ENCODE assay signal across 1 cellular context in genomic region chr16:68022728-68023537, GRCh38.
A peak's percentile ranks its signal among the peaks of the same experiment; 100 is the strongest.
TF ChIP-seq lines count a peak whose summit lies in the region.

Gene DDX28 (minus strand): TSS chr16:68023232. CDS start chr16:68023202, 30 bp downstream.
Gene DUS2 (plus strand): TSS chr16:68023284. CDS start chr16:68038024, 14,740 bp downstream.

TF ChIP-seq in GM12878, 131 proteins besides CTCF, POLR2A, EP300 and RAD21 (continued from another document and continues in another):
- TF ChIP-seq MLLT1 (IDR thresholded peaks at IDR 0.05), result peak; percentile 40; the same call in 1 of the 2 replicates
- TF ChIP-seq SP1 (IDR thresholded peaks at IDR 0.05; ENCODE audit: low read depth, low read length), result peak; percentile 81
- TF ChIP-seq NKRF (conservative IDR thresholded peaks at IDR 0.05), result peak; percentile 78; the same call in 1 of the 2 replicates
- peak; percentile 38 for TF ChIP-seq E4F1 (IDR thresholded peaks at IDR 0.05; ENCODE audit: borderline replicate concordance, partially characterized antibody)
- TF ChIP-seq MTA3 (IDR thresholded peaks at IDR 0.05; ENCODE audit: borderline replicate concordance, low read length), result no peak
- TF ChIP-seq ZNF274 (IDR thresholded peaks at IDR 0.05; ENCODE audit: insufficient read depth, insufficient read length), result no peak
- no peak; the same call in 1 of the 2 replicates for TF ChIP-seq PAX5 (IDR thresholded peaks at IDR 0.05; ENCODE audit: borderline replicate concordance, low read depth, low read length)
- TF ChIP-seq HCFC1 (IDR thresholded peaks at IDR 0.05; ENCODE audit: low read length), result peak; percentile 88
- no peak for TF ChIP-seq KAT2A (conservative IDR thresholded peaks at IDR 0.05; ENCODE audit: control insufficient read depth, low read depth, low read length)
- TF ChIP-seq ZBTB11 (CRISPR knock-in tag; IDR thresholded peaks at IDR 0.05), result peak; percentile 59
- no peak for TF ChIP-seq KLF5 (IDR thresholded peaks at IDR 0.05; ENCODE audit: partially characterized antibody)
- no peak for TF ChIP-seq ZSCAN29 (IDR thresholded peaks at IDR 0.05)
- TF ChIP-seq IRF3 (IDR thresholded peaks at IDR 0.05), result no peak
- 0 out of 2 replicates have a peak, but pooled peaks have one; percentile 6 for TF ChIP-seq ZBTB33 (IDR thresholded peaks at IDR 0.05)
- TF ChIP-seq ZNF207 (IDR thresholded peaks at IDR 0.05; ENCODE audit: borderline replicate concordance), result peak; percentile 72; the same call in 1 of the 2 replicates
- TF ChIP-seq E2F8 (IDR thresholded peaks at IDR 0.05; ENCODE audit: low read depth, partially characterized antibody), result peak; percentile 48
- peak; percentile 88 for TF ChIP-seq NR2C1 (IDR thresholded peaks at IDR 0.05)
- TF ChIP-seq IRF4 (IDR thresholded peaks at IDR 0.05; ENCODE audit: low read depth, low read length), result 0 out of 2 replicates have a peak, but pooled peaks have one; percentile 57
- TF ChIP-seq ZNF24 (IDR thresholded peaks at IDR 0.05), result peak; percentile 42; the same call in 1 of the 2 replicates
- TF ChIP-seq POU2F2 (IDR thresholded peaks at IDR 0.05; ENCODE audit: borderline replicate concordance, low read depth, low read length), result peak; percentile 73; the same call in 2 of the 3 replicates
- TF ChIP-seq SMARCA5 (IDR thresholded peaks at IDR 0.05), result peak; percentile 65; the same call in 1 of the 2 replicates
- no peak; the same call in 1 of the 2 replicates for TF ChIP-seq SMAD5 (IDR thresholded peaks at IDR 0.05; ENCODE audit: low read depth)
- peak; percentile 96 for TF ChIP-seq IKZF1 (conservative IDR thresholded peaks at IDR 0.05)
- TF ChIP-seq NBN (IDR thresholded peaks at IDR 0.05), result peak; percentile 100
- peak; percentile 85; the same call in 1 of the 2 replicates for TF ChIP-seq RB1 (IDR thresholded peaks at IDR 0.05; ENCODE audit: borderline replicate concordance)
- no peak; the same call in 1 of the 2 replicates for TF ChIP-seq BACH1 (IDR thresholded peaks at IDR 0.05; ENCODE audit: borderline replicate concordance)
- TF ChIP-seq PBX3 (IDR thresholded peaks at IDR 0.05; ENCODE audit: insufficient replicate concordance, low read depth, low read length), result no peak
- peak; percentile 18 for TF ChIP-seq USF1 (IDR thresholded peaks at IDR 0.05; ENCODE audit: borderline replicate concordance, extremely low read length, insufficient read depth, low read depth, low read length)
- peak; percentile 50; the same call in 1 of the 2 replicates for TF ChIP-seq TBL1XR1 (IDR thresholded peaks at IDR 0.05; ENCODE audit: low read depth, low read length)
- TF ChIP-seq BRCA1 (IDR thresholded peaks at IDR 0.05; ENCODE audit: low read depth, low read length), result peak; percentile 33; the same call in 1 of the 2 replicates
- TF ChIP-seq ATF2 (IDR thresholded peaks at IDR 0.05; ENCODE audit: low read length), result no peak
- peak in 1 of 2 experiments; percentile 30; a peak in 1 of 4 replicates for TF ChIP-seq IKZF2 (IDR thresholded peaks at IDR 0.05)
- TF ChIP-seq GATAD2B (conservative IDR thresholded peaks at IDR 0.05; ENCODE audit: low read depth), result 0 out of 2 replicates have a peak, but pooled peaks have one; percentile 40
- TF ChIP-seq POLR2AphosphoS2 (IDR thresholded peaks at IDR 0.05; ENCODE audit: low read depth, low read length), result peak; percentile 63; the same call in 1 of the 2 replicates
- TF ChIP-seq ASH2L (IDR thresholded peaks at IDR 0.05; ENCODE audit: borderline replicate concordance, low read depth), result peak; percentile 99
- TF ChIP-seq CHD4 (IDR thresholded peaks at IDR 0.05), result no peak
- TF ChIP-seq FOS (IDR thresholded peaks at IDR 0.05; ENCODE audit: borderline replicate concordance, extremely low read depth, insufficient read length), result no peak
- TF ChIP-seq TARDBP (IDR thresholded peaks at IDR 0.05; ENCODE audit: borderline replicate concordance), result peak; percentile 76; the same call in 1 of the 2 replicates
- TF ChIP-seq RUNX3 (IDR thresholded peaks at IDR 0.05; ENCODE audit: low read length), result peak; percentile 73
- TF ChIP-seq RELA (IDR thresholded peaks at IDR 0.05; ENCODE audit: borderline replicate concordance, partially characterized antibody), result peak; percentile 70
- peak; percentile 97 for TF ChIP-seq MYC (IDR thresholded peaks at IDR 0.05; ENCODE audit: insufficient read depth, insufficient read length, insufficient replicate concordance, low read length, severe bottlenecking)
- TF ChIP-seq ATF7 (IDR thresholded peaks at IDR 0.05; ENCODE audit: low read depth), result peak; percentile 94
